In genomic region chr3:31462050-31462569, GRCh38 we compare ENCODE assay signal across 8 cellular contexts.
DNase-seq lines count a peak whose midpoint lies in the region; ATAC-seq and TF ChIP-seq lines count a peak whose summit lies in the region.

No MANE protein-coding gene starts in this region.

- TF ChIP-seq CTCF in GM12874 (IDR thresholded peaks at IDR 0.05; ENCODE audit: insufficient read depth, low read depth, low read length) (peak; percentile 21; the same call in 1 of the 2 replicates), HFFc6 (IDR thresholded peaks at IDR 0.05) (no peak)

- DNase-seq in activated T-cell treated with anti-CD3 and anti-CD28 coated beads for 1 hour (ENCODE audit: low read depth) = peak; percentile 8
- peak; percentile 24 for DNase-seq in myocyte (ENCODE audit: low read depth)
- no peak for DNase-seq in HFFc6
- no peak for DNase-seq in ACHN
- no peak for DNase-seq in NCI-H446 (lab: John Stamatoyannopoulos, UW)

- H3K27ac Mint-ChIP-seq in HFFc6 = no peak overlapping the region

- no peaks in the 10 kb centered on the region; the same call in 1 of the 2 replicates for H3K9me3 Mint-ChIP-seq in HFFc6

- peak overlapping the region; percentile 95 for H3K27ac ChIP-seq in KOPT-K1 (ENCODE audit: low read depth, low read length, poor library complexity, severe bottlenecking)

- in situ Hi-C loops in ACHN (cut with HindIII; ENCODE audit: low pct_ligation_motif_present, low pct_unique_long_range_greater_than_20kb, low sequenced_read_pairs) = no loop called here

- H3K4me3 Mint-ChIP-seq in HFFc6 = no peak overlapping the region

- no peaks in the 10 kb centered on the region for H3K9me3 ChIP-seq in KOPT-K1 (ENCODE audit: insufficient read depth, low read length, poor library complexity, severe bottlenecking)

- H3K36me3 ChIP-seq in KOPT-K1 (ENCODE audit: insufficient read depth, low read length) = no peaks in the 10 kb centered on the region

- ATAC-seq in GM21529 (IDR thresholded peaks at IDR 0.05; ENCODE audit: unreplicated experiment) = peak; percentile 89

- H3K36me3 Mint-ChIP-seq in HFFc6 (ENCODE audit: low read depth) = peaks cover 5% of the 10 kb centered on the region; the same call in 1 of the 2 replicates

- H3K4me1 Mint-ChIP-seq in HFFc6 (ENCODE audit: low read depth) = no peaks in the 10 kb centered on the region

- peaks cover 4% of the 10 kb centered on the region for H3K27me3 Mint-ChIP-seq in HFFc6 (ENCODE audit: insufficient read depth)

Comparison
In these comparisons a context has a peak if more than half of its experiments do, and no peak if none do; other contexts are left out.
1. DNase-seq: peak in activated T-cell treated with anti-CD3 and anti-CD28 coated beads for 1 hour (single experiment) and myocyte (single experiment); none in HFFc6 (single experiment), ACHN (single experiment) and NCI-H446 (0 of 2).